In genomic region chrX:54529166-54529558, GRCh38 we compare ENCODE assay signal across 8 cellular contexts. TPM values are rescaled to one million over a fixed set of nuclear protein-coding genes. Genes with fewer than 3 reads are reported as not detected.
A peak's percentile ranks its signal among the peaks of the same experiment; 100 is the strongest.
DNase-seq lines count a peak whose midpoint lies in the region; ATAC-seq and TF ChIP-seq lines count a peak whose summit lies in the region.

No MANE protein-coding gene starts in this region.

- peak overlapping the region; percentile 87 to 96 (median 93) for H3K4me3 Mint-ChIP-seq in brain

- ATAC-seq in HG02798 (IDR thresholded peaks at IDR 0.05; ENCODE audit: poor library complexity, unreplicated experiment), result no peak

- H3K4me1 Mint-ChIP-seq in brain, result peaks cover 31% of the 10 kb centered on the region

- peak overlapping the region; percentile 84 for H2AFZ ChIP-seq in Karpas-422 (ENCODE audit: low read length)

- H3K9me3 ChIP-seq in BLaER1, result no peaks in the 10 kb centered on the region
- H3K9me3 ChIP-seq in Karpas-422 (ENCODE audit: low read length), result no peaks in the 10 kb centered on the region; the same call in 1 of the 2 replicates

- H3K27me3 ChIP-seq in BLaER1, result peaks cover 31% of the 10 kb centered on the region
- H3K27me3 ChIP-seq in Karpas-422 (ENCODE audit: low read length), result no peaks in the 10 kb centered on the region

- H3K36me3 ChIP-seq in BLaER1, result peaks cover 11% of the 10 kb centered on the region; the same call in 1 of the 2 replicates
- peaks cover 15% of the 10 kb centered on the region for H3K36me3 ChIP-seq in Karpas-422 (ENCODE audit: insufficient read depth, low read length)

- H3K4me3 ChIP-seq in BLaER1, result peak overlapping the region; percentile 79; the same call in 1 of the 2 replicates
- peak overlapping the region; percentile 64 for H3K4me3 ChIP-seq in Karpas-422 (ENCODE audit: low read length)

- no peaks in the 10 kb centered on the region for H3K27me3 Mint-ChIP-seq in brain

- peaks cover 38% of the 10 kb centered on the region for H3K79me2 ChIP-seq in Karpas-422 (ENCODE audit: low read length)

- peak overlapping the region; percentile 96 to 100 (median 99) for H3K27ac Mint-ChIP-seq in brain

- H3K4me1 ChIP-seq in BLaER1, result peaks cover 14% of the 10 kb centered on the region
- H3K4me1 ChIP-seq in Karpas-422 (ENCODE audit: low read length), result peaks cover 21% of the 10 kb centered on the region

- H4K20me1 ChIP-seq in BLaER1 (peaks cover 3% of the 10 kb centered on the region; the same call in 1 of the 2 replicates), Karpas-422 (ENCODE audit: insufficient read depth, low read depth, low read length) (no peaks in the 10 kb centered on the region)

- no peaks in the 10 kb centered on the region for H3K9me2 ChIP-seq in Karpas-422 (replicated peaks; ENCODE audit: insufficient read depth, low read length)

- H3K9me3 Mint-ChIP-seq in brain, result peaks cover 0 to 12% (median 6%) of the 10 kb centered on the region in 5 experiments

- H3K27ac ChIP-seq in BLaER1 (peak overlapping the region; percentile 92), Karpas-422 (ENCODE audit: low read length) (no peak overlapping the region; the same call in 1 of the 2 replicates)

- no peak for TF ChIP-seq CTCF in brain (conservative IDR thresholded peaks at IDR 0.05)

- H3K4me2 ChIP-seq in BLaER1, result peak overlapping the region; percentile 60
- peak overlapping the region; percentile 60 for H3K4me2 ChIP-seq in Karpas-422 (ENCODE audit: low read depth, low read length, poor library complexity, severe bottlenecking)

- H3K36me3 Mint-ChIP-seq in brain, result peaks cover 1% of the 10 kb centered on the region

- H3K9ac ChIP-seq in BLaER1 (no peak overlapping the region), Karpas-422 (ENCODE audit: low read length) (peak overlapping the region; percentile 73)

- DNase-seq in Karpas-422, result peak; percentile 42
- peak; percentile 2 for DNase-seq in myocyte (ENCODE audit: low read depth)
- DNase-seq in DMS153 treated with DMSO at 0.1 percent for 48 hours (lab: John Stamatoyannopoulos, UW; ENCODE audit: unreplicated experiment), result no peak
- DNase-seq in GF-D8 (lab: John Stamatoyannopoulos, UW), result no peak
- DNase-seq in stimulated activated CD4-positive, alpha-beta T cell treated with anti-CD3 and anti-CD28 coated beads, Interleukin-1b, Interleukin-23, amount 100 ng/mL, for 48 hours, result no peak

RNA-seq across cellular contexts. Expression of gene GNL3L, which starts 0.9 kb away (rescaled TPM):
- 39.3 and 57.0 TPM in 2 replicates for total RNA-seq in Karpas-422 (2014; rRNA removed; shearing (Covaris generic); ENCODE audit: low replicate concordance)
- 10.2 TPM for polyA plus RNA-seq in brain (ENCODE audit: insufficient read depth, low read depth, low replicate concordance)
- total RNA-seq in myocyte, result 39.1 and 40.1 TPM in 2 replicates
- polyA plus RNA-seq in myocyte (2012), result 19.9 TPM

RNA-seq across cellular contexts. Expression of gene FGD1, which starts 33.1 kb away (rescaled TPM):
- not detected in 2 replicates for total RNA-seq in Karpas-422 (2014; rRNA removed; shearing (Covaris generic); ENCODE audit: low replicate concordance)
- 17.4 TPM for polyA plus RNA-seq in brain (ENCODE audit: insufficient read depth, low read depth, low replicate concordance)
- total RNA-seq in myocyte, result 7.8 and 7.9 TPM in 2 replicates
- polyA plus RNA-seq in myocyte (2012), result 9.6 TPM

Comparison
In these comparisons a context has a peak if more than half of its experiments do, and no peak if none do; other contexts are left out.
1. DNase-seq: peak in Karpas-422 (single experiment) and myocyte (single experiment); none in DMS153 treated with DMSO at 0.1 percent for 48 hours (single experiment), GF-D8 (single experiment) and stimulated activated CD4-positive, alpha-beta T cell treated with anti-CD3 and anti-CD28 coated beads, Interleukin-1b, Interleukin-23, amount 100 ng/mL, for 48 hours (single experiment).